ENCODE assay signal across 16 cellular contexts in the genomic region with DNA sequence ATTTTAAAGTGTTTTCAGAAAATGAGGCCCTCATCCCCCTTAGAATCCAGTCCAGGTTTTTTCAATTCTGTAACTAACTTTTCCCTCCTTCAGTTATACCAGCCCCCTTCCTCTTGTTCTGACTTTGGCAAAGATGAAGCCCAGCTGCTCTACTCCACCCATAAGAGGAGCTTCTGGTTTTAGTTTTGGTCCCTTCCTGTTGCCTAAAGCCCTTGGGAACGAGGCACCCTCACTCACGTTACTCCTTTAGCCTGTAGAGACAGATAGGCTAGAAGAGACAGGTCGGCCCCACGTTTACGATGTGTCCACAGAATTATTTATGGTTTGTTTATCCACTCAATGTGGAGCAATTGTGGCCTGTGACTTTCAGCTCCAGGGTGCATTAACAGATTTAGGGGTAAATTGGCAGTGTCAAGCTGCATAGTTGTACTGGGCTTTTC.
DNase-seq lines count a peak whose midpoint lies in the region; FAIRE-seq and TF ChIP-seq lines count a peak whose summit lies in the region.
"Had no signal": no experiment of that assay in that cellular context is flagged by ENCODE, and none has a peak within 500 bp of the region (broad histone marks: within the 10 kb centered on the region; RNA-seq: fewer than 3 reads in every experiment).

No MANE protein-coding gene starts in this region.

- peaks cover 37% of the 10 kb centered on the region for H3K4me1 Mint-ChIP-seq in HFFc6 (ENCODE audit: low read depth)
- H3K4me1 Mint-ChIP-seq in nephron = peaks cover 11% of the 10 kb centered on the region

- H3K27ac Mint-ChIP-seq in HFFc6 (peak overlapping the region; percentile 26; the same call in 1 of the 2 replicates), nephron (peak overlapping the region; percentile 83 to 97 (median 90))
- H3K27ac Mint-ChIP-seq: activated CD4-positive, alpha-beta T cell treated with anti-CD3 and anti-CD28 coated beads for 36 hours; activated naive CD4-positive, alpha-beta T cell treated with anti-CD3 and anti-CD28 coated beads, Interleukin-2, amount 50 U/mL, for 72 hours; CD4-positive, alpha-beta T cell had no signal

- peaks cover 11% of the 10 kb centered on the region for H3K36me3 Mint-ChIP-seq in HFFc6 (ENCODE audit: low read depth)
- peaks cover 43% of the 10 kb centered on the region for H3K36me3 Mint-ChIP-seq in nephron (ENCODE audit: low read depth)

- TF ChIP-seq CTCF in HFFc6 (IDR thresholded peaks at IDR 0.05) (no peak), nephron (IDR thresholded peaks at IDR 0.05; ENCODE audit: unreplicated experiment in 3 of 3) (no peak)

- no peak overlapping the region for H3K4me3 Mint-ChIP-seq in HFFc6
- no peak overlapping the region for H3K4me3 Mint-ChIP-seq in nephron
- H3K4me3 Mint-ChIP-seq: activated CD4-positive, alpha-beta T cell treated with anti-CD3 and anti-CD28 coated beads for 36 hours; CD4-positive, alpha-beta T cell had no signal

- no peak for FAIRE-seq in GM19239 (lab: Jason Lieb, UNC)

- peak; percentile 51 for DNase-seq in DMS 273 (lab: John Stamatoyannopoulos, UW; ENCODE audit: unreplicated experiment)
- no peak for DNase-seq in DMS 273 treated with DMSO at 0.1 percent for 48 hours (lab: John Stamatoyannopoulos, UW)
- peak; percentile 12 for DNase-seq in HFFc6
- peak; percentile 96 for DNase-seq in NCI-H69 (lab: John Stamatoyannopoulos, UW)
- DNase-seq in GM19239 (ENCODE audit: insufficient read length, low spot score) = no peak
- DNase-seq in NCI-H82 treated with DMSO at 0.1 percent for 48 hours (lab: John Stamatoyannopoulos, UW; ENCODE audit: unreplicated experiment) = no peak
- DNase-seq in stimulated activated naive CD4-positive, alpha-beta T cell (lab: John Stamatoyannopoulos, UW) = no peak
- DNase-seq: activated CD4-positive, alpha-beta T cell treated with anti-CD3 and anti-CD28 coated beads for 36 hours; CD4-positive, alpha-beta T cell; dorsolateral prefrontal cortex; left lung; NCI-H524 treated with DMSO at 0.1 percent for 48 hours; RPMI8226; substantia nigra had no signal

- H3K27me3 Mint-ChIP-seq in HFFc6 (ENCODE audit: insufficient read depth) (peaks cover 1% of the 10 kb centered on the region; the same call in 1 of the 2 replicates), nephron (ENCODE audit: low read depth) (peaks cover 3% of the 10 kb centered on the region)
- H3K27me3 Mint-ChIP-seq: activated CD4-positive, alpha-beta T cell treated with anti-CD3 and anti-CD28 coated beads for 36 hours; CD4-positive, alpha-beta T cell had no signal

- H3K9me3 Mint-ChIP-seq in HFFc6 (no peaks in the 10 kb centered on the region), nephron (peaks cover 33% of the 10 kb centered on the region)
- H3K9me3 Mint-ChIP-seq: activated naive CD4-positive, alpha-beta T cell treated with anti-CD3 and anti-CD28 coated beads, Interleukin-2, amount 50 U/mL, for 72 hours; CD4-positive, alpha-beta T cell had no signal

Comparison
In these comparisons a context has a peak if more than half of its experiments do, and no peak if none do; other contexts are left out.
1. DNase-seq: peak in DMS 273 (single experiment), HFFc6 (single experiment) and NCI-H69 (single experiment); none in DMS 273 treated with DMSO at 0.1 percent for 48 hours (single experiment), GM19239 (single experiment), NCI-H82 treated with DMSO at 0.1 percent for 48 hours (single experiment) and stimulated activated naive CD4-positive, alpha-beta T cell (0 of 6).